Comparison of ENCODE assay signal across 8 cellular contexts in genomic region chr21:35400233-35400939, GRCh38.
DNase-seq lines count a peak whose midpoint lies in the region; ATAC-seq, FAIRE-seq and TF ChIP-seq lines count a peak whose summit lies in the region.

No MANE protein-coding gene starts in this region.

- H3K4me1 ChIP-seq in gastroesophageal sphincter (no peaks in the 10 kb centered on the region), prostate gland (replicated peaks) (no peaks in the 10 kb centered on the region)

- WGBS in gastroesophageal sphincter (ENCODE audit: low coverage in 1 of 2), 2 donors = 42 to 46% methylated on average over 7 to 8 of the region's 8 CpGs
- WGBS in prostate gland = 50% methylated on average over 8 of the region's 8 CpGs

- ATAC-seq in gastroesophageal sphincter = no peak

- no peak for FAIRE-seq in HTR-8/SVneo (lab: Jason Lieb, UNC)

- no peak for TF ChIP-seq POLR2A in gastroesophageal sphincter (IDR thresholded peaks at IDR 0.05)
- no peak for TF ChIP-seq POLR2A in prostate gland (IDR thresholded peaks at IDR 0.05)

- no peaks in the 10 kb centered on the region for H3K36me3 ChIP-seq in gastroesophageal sphincter
- H3K36me3 ChIP-seq in prostate gland = no peaks in the 10 kb centered on the region

- no peak for TF ChIP-seq EP300 in gastroesophageal sphincter (IDR thresholded peaks at IDR 0.05)

- DNase-seq in EL (peak; percentile 54), HTR-8/SVneo (ENCODE audit: insufficient read length, low spot score) (peak; percentile 60), NOMO-1 (lab: John Stamatoyannopoulos, UW; ENCODE audit: unreplicated experiment in 2 of 2) (peak; percentile 37 to 81), prostate gland (ENCODE audit: low spot score) (peak; percentile 57), nucleus accumbens (lab: John Stamatoyannopoulos, UW) (no peak), coronary artery (ENCODE audit: low spot score) (no peak)
- peak; percentile 36 to 52 for DNase-seq in activated T-cell treated with anti-CD3 and anti-CD28 coated beads, Interleukin-2, amount 50 U/mL, for 48 hours

- no peaks in the 10 kb centered on the region for H3K9me3 ChIP-seq in gastroesophageal sphincter
- H3K9me3 ChIP-seq in prostate gland = no peaks in the 10 kb centered on the region

- TF ChIP-seq CTCF in gastroesophageal sphincter (IDR thresholded peaks at IDR 0.05) = peak; percentile 8 to 63 (median 48)
- TF ChIP-seq CTCF in prostate gland (IDR thresholded peaks at IDR 0.05) = peak; percentile 34 to 78 (median 63)
- no peak for TF ChIP-seq CTCF in coronary artery (IDR thresholded peaks at IDR 0.05)

- H3K27ac ChIP-seq in gastroesophageal sphincter = no peak overlapping the region
- no peak overlapping the region for H3K27ac ChIP-seq in prostate gland
- H3K27ac ChIP-seq in coronary artery = no peak overlapping the region

- H3K27me3 ChIP-seq in gastroesophageal sphincter (peaks cover 29% of the 10 kb centered on the region), prostate gland (replicated peaks; ENCODE audit: insufficient read depth) (no peaks in the 10 kb centered on the region)

- no peak overlapping the region for H3K4me3 ChIP-seq in gastroesophageal sphincter
- no peak overlapping the region for H3K4me3 ChIP-seq in prostate gland
- no peak overlapping the region for H3K4me3 ChIP-seq in coronary artery

- intact Hi-C loops in prostate gland (cut with DNase I) = loop anchor here (2.0 to 10.0 kb wide), 3 partner anchors 346 to 654 kb away; no protein-coding TSS in a partner anchor

Comparison
In these comparisons a context has a peak if more than half of its experiments do, and no peak if none do; other contexts are left out.
1. DNase-seq: peak in EL (single experiment), HTR-8/SVneo (single experiment), NOMO-1 (2 of 2), activated T-cell treated with anti-CD3 and anti-CD28 coated beads, Interleukin-2, amount 50 U/mL, for 48 hours (2 of 2) and prostate gland (single experiment); none in nucleus accumbens (0 of 56) and coronary artery (single experiment).